ENCODE assay signal across 17 cellular contexts in genomic region chr12:101204598-101205304, GRCh38. TPM values are rescaled to one million over a fixed set of nuclear protein-coding genes. Genes with fewer than 3 reads are reported as not detected.
"Had no signal": no experiment of that assay in that cellular context is flagged by ENCODE, and none has a peak within 500 bp of the region (broad histone marks: within the 10 kb centered on the region; RNA-seq: fewer than 3 reads in every experiment).

No MANE protein-coding gene starts in this region.

- H3K9me3 ChIP-seq: heart left ventricle, thoracic aorta, uterus had no signal

- H3K4me1 ChIP-seq: uterus had no signal

- H3K4me3 Mint-ChIP-seq: stimulated activated naive CD8-positive, alpha-beta T cell treated with anti-CD3 and anti-CD28 coated beads, Interleukin-15, Interleukin-2, amounts not matched to agents 100 ng/mL and 50 ng/mL, for 24 hours had no signal

- H3K9me3 Mint-ChIP-seq: stimulated activated naive CD8-positive, alpha-beta T cell treated with anti-CD3 and anti-CD28 coated beads, Interleukin-15, Interleukin-2, amounts not matched to agents 100 ng/mL and 50 ng/mL, for 24 hours had no signal

- DNase-seq: activated CD4-positive, alpha-beta T cell treated with anti-CD3 and anti-CD28 coated beads, Interleukin-2, amount 50 U/mL, for 1 hour; activated CD4-positive, CD25-positive, alpha-beta regulatory T cell; activated naive CD4-positive, alpha-beta T cell treated with anti-CD3 and anti-CD28 coated beads, Interleukin-2, amount 50 U/mL, for 16 hours; central memory CD4-positive, alpha-beta T cell; effector CD4-positive, alpha-beta T cell; heart left ventricle; kidney glomerular epithelial cell; pancreas; stimulated activated CD4-positive, alpha-beta T cell treated with anti-CD3 and anti-CD28 coated beads, Interleukin-4, amount 100 ng/mL, for 24 hours; uterus had no signal

- H3K27ac ChIP-seq: coronary artery, heart left ventricle, pancreas, thoracic aorta, uterus had no signal

- H3K4me3 ChIP-seq: coronary artery, heart left ventricle, pancreas, thoracic aorta, uterus had no signal

- ATAC-seq: heart left ventricle had no signal

- H3K27ac Mint-ChIP-seq: stimulated activated naive CD8-positive, alpha-beta T cell treated with anti-CD3 and anti-CD28 coated beads, Interleukin-15, Interleukin-2, amounts not matched to agents 100 ng/mL and 50 ng/mL, for 24 hours had no signal

- H3K36me3 ChIP-seq: heart left ventricle, pancreas, thoracic aorta, uterus had no signal

RNA-seq across cellular contexts. Expression of gene SLC5A8, which starts 5.3 kb away (rescaled TPM):
- total RNA-seq: activated CD8-positive, alpha-beta memory T cell treated with anti-CD3 and anti-CD28 coated beads for 36 hours; fibroblast of lung; heart left ventricle; liver; mesenteric fat pad; thoracic aorta had no signal
- polyA plus RNA-seq: fibroblast of lung, heart left ventricle, liver had no signal
